Comparison of ENCODE assay signal across 14 cellular contexts in genomic region chr11:65131895-65132237, GRCh38. TPM values are rescaled to one million over a fixed set of nuclear protein-coding genes. Genes with fewer than 3 reads are reported as not detected.
DNase-seq lines count a peak whose midpoint lies in the region; ATAC-seq, FAIRE-seq and TF ChIP-seq lines count a peak whose summit lies in the region.
"Had no signal": no experiment of that assay in that cellular context is flagged by ENCODE, and none has a peak within 500 bp of the region (broad histone marks: within the 10 kb centered on the region; RNA-seq: fewer than 3 reads in every experiment).

No MANE protein-coding gene starts in this region.

- in situ Hi-C loops in HepG2 (cut with HindIII; ENCODE audit: extremely low pct_ligation_motif_present, low pct_unique_long_range_greater_than_20kb): no loop called here

- peaks cover 30% of the 10 kb centered on the region for H3K4me1 Mint-ChIP-seq in nephron
- peaks cover 32% of the 10 kb centered on the region for H3K4me1 Mint-ChIP-seq in activated T-helper 1 cell treated with anti-CD3 and anti-CD28 coated beads, Interleukin-12 subunit alpha, Interleukin-12 subunit beta, Interleukin-2, Interleukin-4 antibody, amounts not matched to agents 30 ng/mL and 10 ng/mL and 1 ng/mL, durations not matched to agents 14 hours and 24 hours and 36 hours (ENCODE audit: low read depth)

- POLR2A ChIA-PET in OCI-LY7 (lab: Charles Lee): interaction anchor here (0.6 to 6.1 kb wide), 10 partner anchors 10 to 63 kb away, joined by 3 to 47 read pairs (median 5); partner anchors contain the start of genes CAPN1, FAU, MRPL49 and TM7SF2
- POLR2A ChIA-PET in HepG2 (lab: Yijun Ruan, JAX): interaction anchor here (0.8 to 2.7 kb wide), 4 partner anchors 10 to 50 kb away, joined by 3 to 20 read pairs (median 7); partner anchors contain the start of genes CAPN1, FAU and MRPL49

- no peak for FAIRE-seq in HepG2 (lab: Jason Lieb, UNC)
- FAIRE-seq: pancreas had no signal

- H4K20me1 ChIP-seq in OCI-LY7 (ENCODE audit: insufficient read depth, low read length): no peaks in the 10 kb centered on the region
- peaks cover 17% of the 10 kb centered on the region for H4K20me1 ChIP-seq in HepG2 (ENCODE audit: insufficient read depth, low read length)

- TF ChIP-seq EP300 in HepG2 (IDR thresholded peaks at IDR 0.05; ENCODE audit: low read depth in 2 of 2, low read length in 2 of 2): no peak
- no peak for TF ChIP-seq EP300 in HepG2 (CRISPR knock-in tag; IDR thresholded peaks at IDR 0.05; ENCODE audit: borderline replicate concordance)

- DNase-seq in OCI-LY7 (ENCODE audit: low spot score): no peak
- DNase-seq in HepG2 (ENCODE audit: low spot score): no peak
- no peak for DNase-seq in effector CD4-positive, alpha-beta T cell
- no peak for DNase-seq in activated T-helper 1 cell treated with anti-CD3 and anti-CD28 coated beads, Interleukin-12 subunit alpha, Interleukin-12 subunit beta, Interleukin-2, Interleukin-4 antibody, amounts not matched to agents 30 ng/mL and 10 ng/mL and 1 ng/mL, durations not matched to agents 14 hours and 24 hours and 36 hours (ENCODE audit: low spot score)
- DNase-seq: activated CD4-positive, alpha-beta T cell treated with anti-CD3 and anti-CD28 coated beads, Interleukin-2, amount 50 U/mL, for 4 hours; NCI-H1436 treated with DMSO at 0.1 percent for 48 hours; NCI-H510A treated with DMSO at 0.1 percent for 48 hours; upper lobe of left lung had no signal

- intact Hi-C loops in OCI-LY7 (cut with micrococcal nuclease; ENCODE audit: unreplicated experiment): loop anchor here (1.0 to 5.0 kb wide), 5 partner anchors 10 to 280 kb away; partner anchors contain the start of genes CAPN1, FAU, MRPL49 and ZNHIT2
- intact Hi-C loops in HepG2 (cut with micrococcal nuclease; ENCODE audit: unreplicated experiment): no loop called here
- intact Hi-C loops in activated T-helper 1 cell treated with anti-CD3 and anti-CD28 coated beads, Interleukin-12 subunit alpha, Interleukin-12 subunit beta, Interleukin-2, Interleukin-4 antibody, amounts not matched to agents 30 ng/mL and 10 ng/mL and 1 ng/mL, durations not matched to agents 14 hours and 24 hours and 36 hours (cut with micrococcal nuclease): no loop called here

- H3K36me3 ChIP-seq in OCI-LY7 (ENCODE audit: insufficient read depth, low read length) (peaks cover 71% of the 10 kb centered on the region), HepG2 (replicated peaks in 1 of 2; ENCODE audit: control insufficient read depth in 1 of 2, insufficient read depth in 2 of 2, low read length in 2 of 2) (peaks cover 34 to 54% of the 10 kb centered on the region in 2 experiments)

- H2AFZ ChIP-seq in OCI-LY7 (ENCODE audit: low read length) (no peak overlapping the region), HepG2 (ENCODE audit: low read length) (no peak overlapping the region)

- peak overlapping the region; percentile 51 to 100 (median 99) for H3K4me3 Mint-ChIP-seq in nephron
- H3K4me3 Mint-ChIP-seq in activated T-helper 1 cell treated with anti-CD3 and anti-CD28 coated beads, Interleukin-12 subunit alpha, Interleukin-12 subunit beta, Interleukin-2, Interleukin-4 antibody, amounts not matched to agents 30 ng/mL and 10 ng/mL and 1 ng/mL, durations not matched to agents 14 hours and 24 hours and 36 hours: no peak overlapping the region
- H3K4me3 Mint-ChIP-seq: dendritic cell treated with granulocyte-macrophage colony-stimulating factor and Interleukin-4, amounts not matched to agents 40 ng/mL and 50 ng/mL, for 4 days had no signal

- BruUV-seq in OCI-LY7 (replicated peaks; lab: Mats Ljungman, UMichigan) (no TSS peak), HepG2 (replicated peaks; lab: Mats Ljungman, UMichigan) (no TSS peak)

- H3K9me3 ChIP-seq in OCI-LY7 (ENCODE audit: low read length) (no peaks in the 10 kb centered on the region), HepG2 (ENCODE audit: low read length) (no peaks in the 10 kb centered on the region)
- H3K9me3 ChIP-seq: pancreas, upper lobe of left lung had no signal

- H3K27me3 Mint-ChIP-seq in nephron (ENCODE audit: low read depth): peaks cover 5% of the 10 kb centered on the region
- H3K27me3 Mint-ChIP-seq in activated T-helper 1 cell treated with anti-CD3 and anti-CD28 coated beads, Interleukin-12 subunit alpha, Interleukin-12 subunit beta, Interleukin-2, Interleukin-4 antibody, amounts not matched to agents 30 ng/mL and 10 ng/mL and 1 ng/mL, durations not matched to agents 14 hours and 24 hours and 36 hours (ENCODE audit: insufficient read depth): no peaks in the 10 kb centered on the region
- H3K27me3 Mint-ChIP-seq: dendritic cell treated with granulocyte-macrophage colony-stimulating factor and Interleukin-4, amounts not matched to agents 40 ng/mL and 50 ng/mL, for 4 days had no signal

- no peaks in the 10 kb centered on the region; a peak in 1 of 5 replicates for H3K27me3 ChIP-seq in HepG2 (ENCODE audit: control insufficient read depth in 1 of 2, insufficient read depth in 2 of 2, low read length in 2 of 2)
- H3K27me3 ChIP-seq: pancreas, upper lobe of left lung had no signal

- H3K79me2 ChIP-seq in OCI-LY7 (ENCODE audit: insufficient read depth, low read depth, low read length) (peaks cover 56% of the 10 kb centered on the region), HepG2 (ENCODE audit: insufficient read depth, low read length) (peaks cover 26% of the 10 kb centered on the region)

- no peaks in the 10 kb centered on the region for H3K9me3 Mint-ChIP-seq in nephron
- no peaks in the 10 kb centered on the region for H3K9me3 Mint-ChIP-seq in activated T-helper 1 cell treated with anti-CD3 and anti-CD28 coated beads, Interleukin-12 subunit alpha, Interleukin-12 subunit beta, Interleukin-2, Interleukin-4 antibody, amounts not matched to agents 30 ng/mL and 10 ng/mL and 1 ng/mL, durations not matched to agents 14 hours and 24 hours and 36 hours
- H3K9me3 Mint-ChIP-seq: dendritic cell treated with granulocyte-macrophage colony-stimulating factor and Interleukin-4, amounts not matched to agents 40 ng/mL and 50 ng/mL, for 4 days had no signal

- ATAC-seq in HepG2: no peak
- ATAC-seq: Panc1, pancreas had no signal

- H3K4me3 ChIP-seq in GM08714 (ENCODE audit: low read length): peak overlapping the region; percentile 94; the same call in 1 of the 2 replicates
- H3K4me3 ChIP-seq in OCI-LY7 (ENCODE audit: low read depth, low read length, poor library complexity, severe bottlenecking): peak overlapping the region; percentile 98
- H3K4me3 ChIP-seq in HepG2 (replicated peaks in 1 of 3; ENCODE audit: insufficient read depth in 1 of 3, low read depth in 2 of 3, low read length in 3 of 3): no peak overlapping the region
- H3K4me3 ChIP-seq: lung had no signal

- H3K9me2 ChIP-seq in OCI-LY7 (ENCODE audit: insufficient read depth, low read length): no peaks in the 10 kb centered on the region

- TF ChIP-seq RAD21 in HepG2 (CRISPR knock-in tag; IDR thresholded peaks at IDR 0.05): no peak

- TF ChIP-seq POLR2A in HepG2 (IDR thresholded peaks at IDR 0.05; ENCODE audit: insufficient read depth in 1 of 2, low read depth in 2 of 2, low read length in 2 of 2): no peak

- CTCF ChIA-PET in OCI-LY7 (lab: Charles Lee; ENCODE audit: unreplicated experiment): interaction anchor here (0.9 kb wide), 1 partner anchor 283 kb away, joined by 5 read pairs; no protein-coding TSS in a partner anchor
- CTCF ChIA-PET in HepG2 (lab: Yijun Ruan, JAX; ENCODE audit: low intra/inter-chr PET ratio, low total read pairs): no interaction called here

- no peak overlapping the region for H3K27ac Mint-ChIP-seq in nephron
- H3K27ac Mint-ChIP-seq in activated T-helper 1 cell treated with anti-CD3 and anti-CD28 coated beads, Interleukin-12 subunit alpha, Interleukin-12 subunit beta, Interleukin-2, Interleukin-4 antibody, amounts not matched to agents 30 ng/mL and 10 ng/mL and 1 ng/mL, durations not matched to agents 14 hours and 24 hours and 36 hours: no peak overlapping the region
- H3K27ac Mint-ChIP-seq: dendritic cell treated with granulocyte-macrophage colony-stimulating factor and Interleukin-4, amounts not matched to agents 40 ng/mL and 50 ng/mL, for 4 days had no signal

- peak overlapping the region; percentile 98 for H3K27ac ChIP-seq in OCI-LY7 (ENCODE audit: low read depth, low read length, poor library complexity, severe bottlenecking)
- no peak overlapping the region for H3K27ac ChIP-seq in HepG2 (ENCODE audit: extremely low read length, insufficient read depth, low read length)

- peaks cover 15% of the 10 kb centered on the region for H3K36me3 Mint-ChIP-seq in nephron (ENCODE audit: low read depth)
- peaks cover 22% of the 10 kb centered on the region for H3K36me3 Mint-ChIP-seq in activated T-helper 1 cell treated with anti-CD3 and anti-CD28 coated beads, Interleukin-12 subunit alpha, Interleukin-12 subunit beta, Interleukin-2, Interleukin-4 antibody, amounts not matched to agents 30 ng/mL and 10 ng/mL and 1 ng/mL, durations not matched to agents 14 hours and 24 hours and 36 hours (ENCODE audit: low read depth)

- H3K4me1 ChIP-seq in OCI-LY7 (ENCODE audit: insufficient read depth, low read length, poor library complexity, severe bottlenecking) (peaks cover 59% of the 10 kb centered on the region), HepG2 (ENCODE audit: insufficient read depth, low read length) (peaks cover 25% of the 10 kb centered on the region)

- WGBS in HepG2 (ENCODE audit: low lambda C conversion rate): 99% methylated on average over 5 of the region's 6 CpGs

- H3K9ac ChIP-seq in HepG2 (ENCODE audit: insufficient read depth, low read depth, low read length): no peak overlapping the region

- TF ChIP-seq CTCF in OCI-LY7 (conservative IDR thresholded peaks at IDR 0.05; ENCODE audit: low read length) (no peak), nephron (IDR thresholded peaks at IDR 0.05; ENCODE audit: unreplicated experiment in 3 of 3) (no peak), HepG2 (CRISPR knock-in tag; IDR thresholded peaks at IDR 0.05) (no peak)

- H3K4me2 ChIP-seq in OCI-LY7 (ENCODE audit: low read length) (peak overlapping the region; percentile 99), HepG2 (ENCODE audit: low read depth, low read length) (no peak overlapping the region)

RNA-seq across cellular contexts. Expression of gene SYVN1, which starts 2.5 kb away (rescaled TPM):
- 102 and 134 TPM in 2 replicates for total RNA-seq in OCI-LY7 (2014; rRNA removed; shearing (Covaris generic))
- total RNA-seq in OCI-LY7 (2022): 310 and 320 TPM in 2 replicates
- 7.4 and 10.3 TPM in 2 replicates for total RNA-seq in HepG2 (2016; rRNA removed; fragmentation: Illumina TruSeq; extraction: Trizol)
- 5.5 and 6.4 TPM in 2 replicates for total RNA-seq in HepG2 (2016; cell fraction: cytosol; rRNA removed; fragmentation: Illumina TruSeq; extraction: Trizol; ENCODE audit: low read depth)
- total RNA-seq in HepG2 (2016; cell fraction: insoluble cytoplasmic fraction; rRNA removed; fragmentation: Illumina TruSeq; extraction: Trizol): 7.6 and 9.3 TPM in 2 replicates
- total RNA-seq in HepG2 (2016; cell fraction: membrane; rRNA removed; fragmentation: Illumina TruSeq; extraction: Trizol): 5.6 and 6.7 TPM in 2 replicates
- total RNA-seq in HepG2 (2016; cell fraction: nucleus; rRNA removed; fragmentation: Illumina TruSeq; extraction: Trizol): 25.3 and 26.9 TPM in 2 replicates
- 22.5 and 25.8 TPM in 2 replicates for polyA plus RNA-seq in HepG2 (2011; rRNA removed)
- polyA plus RNA-seq in HepG2 (2011; cell fraction: cytosol; rRNA removed): 17.6 and 23.4 TPM in 2 replicates
- 115 and 119 TPM in 2 replicates for polyA plus RNA-seq in HepG2 (2011; cell fraction: nucleus; rRNA removed)
- 33.9 and 47.9 TPM in 2 replicates for polyA plus RNA-seq in HepG2 (2012)
- polyA plus RNA-seq in HepG2 (2016; cell fraction: cytosol; fragmentation: Illumina TruSeq; extraction: Trizol; ENCODE audit: low read depth): 2.0 and 2.2 TPM in 2 replicates
- 7.4 and 12.4 TPM in 2 replicates for polyA plus RNA-seq in HepG2 (2016; cell fraction: insoluble cytoplasmic fraction; fragmentation: Illumina TruSeq; extraction: Trizol; ENCODE audit: low read depth)
- polyA plus RNA-seq in HepG2 (2016; cell fraction: membrane; fragmentation: Illumina TruSeq; extraction: Trizol; ENCODE audit: low read depth): 3.4 and 4.9 TPM in 2 replicates
- polyA plus RNA-seq in HepG2 (2016; cell fraction: nucleus; fragmentation: Illumina TruSeq; extraction: Trizol; ENCODE audit: insufficient read depth, low read depth): 64.5 and 69.0 TPM in 2 replicates
- polyA minus RNA-seq in HepG2 (2011; rRNA and poly(A)+ RNA removed; ENCODE audit: low replicate concordance): 98.7 and 122 TPM in 2 replicates
- 35.8 and 47.2 TPM in 2 replicates for polyA minus RNA-seq in HepG2 (2011; cell fraction: cytosol; rRNA and poly(A)+ RNA removed)
- 51.0 and 56.2 TPM in 2 replicates for polyA minus RNA-seq in HepG2 (2011; cell fraction: nucleus; rRNA and poly(A)+ RNA removed)
- total RNA-seq in activated T-helper 1 cell treated with anti-CD3 and anti-CD28 coated beads, Interleukin-12 subunit alpha, Interleukin-12 subunit beta, Interleukin-2, Interleukin-4 antibody, amounts not matched to agents 30 ng/mL and 10 ng/mL and 1 ng/mL, durations not matched to agents 14 hours and 24 hours and 36 hours: 42.3 and 45.8 TPM in 2 replicates

RNA-seq across cellular contexts. Expression of gene MRPL49, which starts 9.7 kb away (rescaled TPM):
- 81.6 and 83.2 TPM in 2 replicates for total RNA-seq in OCI-LY7 (2014; rRNA removed; shearing (Covaris generic))
- 65.2 and 67.2 TPM in 2 replicates for total RNA-seq in OCI-LY7 (2022)
- total RNA-seq in HepG2 (2016; rRNA removed; fragmentation: Illumina TruSeq; extraction: Trizol): 53.3 and 63.2 TPM in 2 replicates
- total RNA-seq in HepG2 (2016; cell fraction: cytosol; rRNA removed; fragmentation: Illumina TruSeq; extraction: Trizol; ENCODE audit: low read depth): 9.5 and 10.0 TPM in 2 replicates
- 54.6 and 65.9 TPM in 2 replicates for total RNA-seq in HepG2 (2016; cell fraction: insoluble cytoplasmic fraction; rRNA removed; fragmentation: Illumina TruSeq; extraction: Trizol)
- 26.1 and 26.5 TPM in 2 replicates for total RNA-seq in HepG2 (2016; cell fraction: membrane; rRNA removed; fragmentation: Illumina TruSeq; extraction: Trizol)
- 17.5 and 18.4 TPM in 2 replicates for total RNA-seq in HepG2 (2016; cell fraction: nucleus; rRNA removed; fragmentation: Illumina TruSeq; extraction: Trizol)
- 39.2 and 41.4 TPM in 2 replicates for polyA plus RNA-seq in HepG2 (2011; rRNA removed)
- 45.2 and 53.6 TPM in 2 replicates for polyA plus RNA-seq in HepG2 (2011; cell fraction: cytosol; rRNA removed)
- 10.1 and 14.8 TPM in 2 replicates for polyA plus RNA-seq in HepG2 (2011; cell fraction: nucleus; rRNA removed)
- polyA plus RNA-seq in HepG2 (2012): 19.0 and 22.8 TPM in 2 replicates
- polyA plus RNA-seq in HepG2 (2016; cell fraction: cytosol; fragmentation: Illumina TruSeq; extraction: Trizol; ENCODE audit: low read depth): 7.7 TPM in 2 replicates
- polyA plus RNA-seq in HepG2 (2016; cell fraction: insoluble cytoplasmic fraction; fragmentation: Illumina TruSeq; extraction: Trizol; ENCODE audit: low read depth): 66.0 and 68.9 TPM in 2 replicates
- 17.1 and 17.2 TPM in 2 replicates for polyA plus RNA-seq in HepG2 (2016; cell fraction: membrane; fragmentation: Illumina TruSeq; extraction: Trizol; ENCODE audit: low read depth)
- polyA plus RNA-seq in HepG2 (2016; cell fraction: nucleus; fragmentation: Illumina TruSeq; extraction: Trizol; ENCODE audit: insufficient read depth, low read depth): 27.1 and 27.9 TPM in 2 replicates
- polyA minus RNA-seq in HepG2 (2011; rRNA and poly(A)+ RNA removed; ENCODE audit: low replicate concordance): 32.3 and 86.6 TPM in 2 replicates
- polyA minus RNA-seq in HepG2 (2011; cell fraction: cytosol; rRNA and poly(A)+ RNA removed): 14.0 and 16.4 TPM in 2 replicates
- polyA minus RNA-seq in HepG2 (2011; cell fraction: nucleus; rRNA and poly(A)+ RNA removed): 11.6 and 13.6 TPM in 2 replicates
- 76.0 and 76.4 TPM in 2 replicates for total RNA-seq in activated T-helper 1 cell treated with anti-CD3 and anti-CD28 coated beads, Interleukin-12 subunit alpha, Interleukin-12 subunit beta, Interleukin-2, Interleukin-4 antibody, amounts not matched to agents 30 ng/mL and 10 ng/mL and 1 ng/mL, durations not matched to agents 14 hours and 24 hours and 36 hours

RNA-seq across cellular contexts. Expression of gene FAU, which starts 9.9 kb away (rescaled TPM):
- total RNA-seq in OCI-LY7 (2014; rRNA removed; shearing (Covaris generic)): 1,573 and 1,628 TPM in 2 replicates
- 1,401 and 1,406 TPM in 2 replicates for total RNA-seq in OCI-LY7 (2022)
- total RNA-seq in HepG2 (2016; rRNA removed; fragmentation: Illumina TruSeq; extraction: Trizol): 869 and 1,024 TPM in 2 replicates
- 647 and 670 TPM in 2 replicates for total RNA-seq in HepG2 (2016; cell fraction: cytosol; rRNA removed; fragmentation: Illumina TruSeq; extraction: Trizol; ENCODE audit: low read depth)
- 906 and 1,117 TPM in 2 replicates for total RNA-seq in HepG2 (2016; cell fraction: insoluble cytoplasmic fraction; rRNA removed; fragmentation: Illumina TruSeq; extraction: Trizol)
- total RNA-seq in HepG2 (2016; cell fraction: membrane; rRNA removed; fragmentation: Illumina TruSeq; extraction: Trizol): 759 and 784 TPM in 2 replicates
- total RNA-seq in HepG2 (2016; cell fraction: nucleus; rRNA removed; fragmentation: Illumina TruSeq; extraction: Trizol): 357 and 372 TPM in 2 replicates
- polyA plus RNA-seq in HepG2 (2011; rRNA removed): 374 and 392 TPM in 2 replicates
- polyA plus RNA-seq in HepG2 (2011; cell fraction: cytosol; rRNA removed): 479 and 733 TPM in 2 replicates
- 228 and 230 TPM in 2 replicates for polyA plus RNA-seq in HepG2 (2011; cell fraction: nucleus; rRNA removed)
- polyA plus RNA-seq in HepG2 (2012): 713 and 760 TPM in 2 replicates
- 645 and 677 TPM in 2 replicates for polyA plus RNA-seq in HepG2 (2016; cell fraction: cytosol; fragmentation: Illumina TruSeq; extraction: Trizol; ENCODE audit: low read depth)
- 876 and 937 TPM in 2 replicates for polyA plus RNA-seq in HepG2 (2016; cell fraction: insoluble cytoplasmic fraction; fragmentation: Illumina TruSeq; extraction: Trizol; ENCODE audit: low read depth)
- 684 and 723 TPM in 2 replicates for polyA plus RNA-seq in HepG2 (2016; cell fraction: membrane; fragmentation: Illumina TruSeq; extraction: Trizol; ENCODE audit: low read depth)
- polyA plus RNA-seq in HepG2 (2016; cell fraction: nucleus; fragmentation: Illumina TruSeq; extraction: Trizol; ENCODE audit: insufficient read depth, low read depth): 488 and 523 TPM in 2 replicates
- 284 and 286 TPM in 2 replicates for polyA minus RNA-seq in HepG2 (2011; rRNA and poly(A)+ RNA removed; ENCODE audit: low replicate concordance)
- 148 and 154 TPM in 2 replicates for polyA minus RNA-seq in HepG2 (2011; cell fraction: cytosol; rRNA and poly(A)+ RNA removed)
- polyA minus RNA-seq in HepG2 (2011; cell fraction: nucleus; rRNA and poly(A)+ RNA removed): 68.0 and 81.7 TPM in 2 replicates
- total RNA-seq in activated T-helper 1 cell treated with anti-CD3 and anti-CD28 coated beads, Interleukin-12 subunit alpha, Interleukin-12 subunit beta, Interleukin-2, Interleukin-4 antibody, amounts not matched to agents 30 ng/mL and 10 ng/mL and 1 ng/mL, durations not matched to agents 14 hours and 24 hours and 36 hours: 1,004 and 1,020 TPM in 2 replicates

RNA-seq across cellular contexts. Expression of gene ZNHIT2, which starts 14.4 kb away (rescaled TPM):
- total RNA-seq in OCI-LY7 (2014; rRNA removed; shearing (Covaris generic)): 29.9 and 32.4 TPM in 2 replicates
- total RNA-seq in OCI-LY7 (2022) (10.7 and 11.5 TPM in 2 replicates), HepG2 (2016; rRNA removed; fragmentation: Illumina TruSeq; extraction: Trizol) (5.7 and 6.5 TPM in 2 replicates)
- total RNA-seq in HepG2 (2016; cell fraction: cytosol; rRNA removed; fragmentation: Illumina TruSeq; extraction: Trizol; ENCODE audit: low read depth): 2.9 and 4.3 TPM in 2 replicates
- total RNA-seq in HepG2 (2016; cell fraction: insoluble cytoplasmic fraction; rRNA removed; fragmentation: Illumina TruSeq; extraction: Trizol): 5.4 and 6.3 TPM in 2 replicates
- total RNA-seq in HepG2 (2016; cell fraction: membrane; rRNA removed; fragmentation: Illumina TruSeq; extraction: Trizol): 3.5 and 4.3 TPM in 2 replicates
- 3.6 and 3.9 TPM in 2 replicates for total RNA-seq in HepG2 (2016; cell fraction: nucleus; rRNA removed; fragmentation: Illumina TruSeq; extraction: Trizol)
- polyA plus RNA-seq in HepG2 (2011; rRNA removed): 1.1 TPM in 2 replicates
- polyA plus RNA-seq in HepG2 (2011; cell fraction: cytosol; rRNA removed): 0.86 and 2.0 TPM in 2 replicates
- polyA plus RNA-seq in HepG2 (2011; cell fraction: nucleus; rRNA removed): 1.7 and 2.2 TPM in 2 replicates
- polyA plus RNA-seq in HepG2 (2012): 1.6 and 2.5 TPM in 2 replicates
- polyA plus RNA-seq in HepG2 (2016; cell fraction: cytosol; fragmentation: Illumina TruSeq; extraction: Trizol; ENCODE audit: low read depth): 3.0 and 3.1 TPM in 2 replicates
- polyA plus RNA-seq in HepG2 (2016; cell fraction: insoluble cytoplasmic fraction; fragmentation: Illumina TruSeq; extraction: Trizol; ENCODE audit: low read depth): 4.0 and 4.7 TPM in 2 replicates
- 2.8 and 2.9 TPM in 2 replicates for polyA plus RNA-seq in HepG2 (2016; cell fraction: membrane; fragmentation: Illumina TruSeq; extraction: Trizol; ENCODE audit: low read depth)
- polyA plus RNA-seq in HepG2 (2016; cell fraction: nucleus; fragmentation: Illumina TruSeq; extraction: Trizol; ENCODE audit: insufficient read depth, low read depth): 6.2 and 6.5 TPM in 2 replicates
- polyA minus RNA-seq in HepG2 (2011; rRNA and poly(A)+ RNA removed; ENCODE audit: low replicate concordance): 3.0 and 5.8 TPM in 2 replicates
- 2.4 and 3.3 TPM in 2 replicates for polyA minus RNA-seq in HepG2 (2011; cell fraction: cytosol; rRNA and poly(A)+ RNA removed)
- 0.75 and 4.1 TPM in 2 replicates for polyA minus RNA-seq in HepG2 (2011; cell fraction: nucleus; rRNA and poly(A)+ RNA removed)
- 20.8 and 22.1 TPM in 2 replicates for total RNA-seq in activated T-helper 1 cell treated with anti-CD3 and anti-CD28 coated beads, Interleukin-12 subunit alpha, Interleukin-12 subunit beta, Interleukin-2, Interleukin-4 antibody, amounts not matched to agents 30 ng/mL and 10 ng/mL and 1 ng/mL, durations not matched to agents 14 hours and 24 hours and 36 hours

RNA-seq across cellular contexts. Expression of gene TM7SF2, which starts 20.2 kb away (rescaled TPM):
- total RNA-seq in OCI-LY7 (2014; rRNA removed; shearing (Covaris generic)): 25.8 and 30.1 TPM in 2 replicates
- total RNA-seq in OCI-LY7 (2022) (46.7 and 54.1 TPM in 2 replicates), HepG2 (2016; rRNA removed; fragmentation: Illumina TruSeq; extraction: Trizol) (28.8 and 66.9 TPM in 2 replicates)
- 49.5 and 66.5 TPM in 2 replicates for total RNA-seq in HepG2 (2016; cell fraction: cytosol; rRNA removed; fragmentation: Illumina TruSeq; extraction: Trizol; ENCODE audit: low read depth)
- 29.7 and 70.5 TPM in 2 replicates for total RNA-seq in HepG2 (2016; cell fraction: insoluble cytoplasmic fraction; rRNA removed; fragmentation: Illumina TruSeq; extraction: Trizol)
- total RNA-seq in HepG2 (2016; cell fraction: membrane; rRNA removed; fragmentation: Illumina TruSeq; extraction: Trizol): 64.7 and 77.2 TPM in 2 replicates
- 57.7 and 67.5 TPM in 2 replicates for total RNA-seq in HepG2 (2016; cell fraction: nucleus; rRNA removed; fragmentation: Illumina TruSeq; extraction: Trizol)
- polyA plus RNA-seq in HepG2 (2011; rRNA removed): 56.0 and 75.6 TPM in 2 replicates
- 60.6 and 76.1 TPM in 2 replicates for polyA plus RNA-seq in HepG2 (2011; cell fraction: cytosol; rRNA removed)
- polyA plus RNA-seq in HepG2 (2011; cell fraction: nucleus; rRNA removed): 104 and 129 TPM in 2 replicates
- polyA plus RNA-seq in HepG2 (2012): 25.8 and 43.4 TPM in 2 replicates
- 66.7 and 89.2 TPM in 2 replicates for polyA plus RNA-seq in HepG2 (2016; cell fraction: cytosol; fragmentation: Illumina TruSeq; extraction: Trizol; ENCODE audit: low read depth)
- 41.3 and 42.6 TPM in 2 replicates for polyA plus RNA-seq in HepG2 (2016; cell fraction: insoluble cytoplasmic fraction; fragmentation: Illumina TruSeq; extraction: Trizol; ENCODE audit: low read depth)
- polyA plus RNA-seq in HepG2 (2016; cell fraction: membrane; fragmentation: Illumina TruSeq; extraction: Trizol; ENCODE audit: low read depth): 71.6 and 83.6 TPM in 2 replicates
- 137 and 142 TPM in 2 replicates for polyA plus RNA-seq in HepG2 (2016; cell fraction: nucleus; fragmentation: Illumina TruSeq; extraction: Trizol; ENCODE audit: insufficient read depth, low read depth)
- 18.1 and 162 TPM in 2 replicates for polyA minus RNA-seq in HepG2 (2011; rRNA and poly(A)+ RNA removed; ENCODE audit: low replicate concordance)
- 25.1 and 27.4 TPM in 2 replicates for polyA minus RNA-seq in HepG2 (2011; cell fraction: cytosol; rRNA and poly(A)+ RNA removed)
- polyA minus RNA-seq in HepG2 (2011; cell fraction: nucleus; rRNA and poly(A)+ RNA removed): 28.7 and 33.4 TPM in 2 replicates
- 32.2 and 32.8 TPM in 2 replicates for total RNA-seq in activated T-helper 1 cell treated with anti-CD3 and anti-CD28 coated beads, Interleukin-12 subunit alpha, Interleukin-12 subunit beta, Interleukin-2, Interleukin-4 antibody, amounts not matched to agents 30 ng/mL and 10 ng/mL and 1 ng/mL, durations not matched to agents 14 hours and 24 hours and 36 hours

Comparison
In these comparisons a context has a peak if more than half of its experiments do, and no peak if none do; other contexts are left out.
1. H3K4me3 ChIP-seq: peak in GM08714 (single experiment) and OCI-LY7 (single experiment); none in HepG2 (0 of 3).